1 cellular context compared by ENCODE assay signal in the genomic region with DNA sequence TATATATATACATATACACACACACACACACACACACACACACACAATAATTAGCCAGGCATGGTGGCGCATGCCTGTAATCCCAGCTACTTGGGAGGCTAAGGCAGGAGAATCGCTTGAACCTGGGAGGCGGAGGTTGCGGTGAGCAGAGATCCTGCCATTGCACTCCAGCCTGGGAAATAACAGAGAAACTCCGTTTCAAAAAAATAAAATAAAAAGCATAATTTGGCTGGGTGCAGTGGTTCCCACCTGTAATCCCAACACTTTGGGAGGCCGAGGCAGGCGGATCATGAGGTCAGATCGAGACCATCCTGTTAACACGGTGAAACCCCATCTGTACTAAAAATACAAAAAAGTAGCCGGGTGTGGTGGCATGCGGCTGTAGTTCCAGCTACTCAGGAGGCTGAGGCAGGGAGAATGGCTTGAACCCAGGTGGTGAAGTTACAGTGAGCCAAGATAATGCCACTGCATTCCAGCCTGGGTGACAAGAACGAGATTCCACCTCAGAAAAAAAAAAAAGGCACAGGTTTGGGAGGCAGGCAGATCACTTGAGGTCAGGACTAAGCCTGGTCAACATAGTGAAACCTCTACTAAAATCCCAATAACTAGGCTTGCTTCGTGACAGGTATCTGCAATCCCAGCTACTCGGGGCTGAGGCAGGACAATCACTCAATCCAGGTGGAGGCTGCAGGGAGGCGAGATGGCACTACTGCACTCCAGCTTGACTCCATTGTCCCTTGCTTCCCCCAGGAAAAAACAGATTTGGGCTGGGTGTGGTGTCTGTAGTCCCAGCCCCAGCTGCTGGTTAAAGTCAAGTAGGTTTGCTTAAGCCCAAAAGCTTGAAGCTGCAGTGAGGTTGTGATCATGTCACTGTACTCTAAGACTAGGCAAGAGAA.
TF ChIP-seq lines count a peak whose summit lies in the region.

No MANE protein-coding gene starts in this region.

TF ChIP-seq in K562, 482 proteins besides CTCF, POLR2A, EP300 and RAD21 (continued from another document and continues in another):
- TF ChIP-seq, protein P1, sequence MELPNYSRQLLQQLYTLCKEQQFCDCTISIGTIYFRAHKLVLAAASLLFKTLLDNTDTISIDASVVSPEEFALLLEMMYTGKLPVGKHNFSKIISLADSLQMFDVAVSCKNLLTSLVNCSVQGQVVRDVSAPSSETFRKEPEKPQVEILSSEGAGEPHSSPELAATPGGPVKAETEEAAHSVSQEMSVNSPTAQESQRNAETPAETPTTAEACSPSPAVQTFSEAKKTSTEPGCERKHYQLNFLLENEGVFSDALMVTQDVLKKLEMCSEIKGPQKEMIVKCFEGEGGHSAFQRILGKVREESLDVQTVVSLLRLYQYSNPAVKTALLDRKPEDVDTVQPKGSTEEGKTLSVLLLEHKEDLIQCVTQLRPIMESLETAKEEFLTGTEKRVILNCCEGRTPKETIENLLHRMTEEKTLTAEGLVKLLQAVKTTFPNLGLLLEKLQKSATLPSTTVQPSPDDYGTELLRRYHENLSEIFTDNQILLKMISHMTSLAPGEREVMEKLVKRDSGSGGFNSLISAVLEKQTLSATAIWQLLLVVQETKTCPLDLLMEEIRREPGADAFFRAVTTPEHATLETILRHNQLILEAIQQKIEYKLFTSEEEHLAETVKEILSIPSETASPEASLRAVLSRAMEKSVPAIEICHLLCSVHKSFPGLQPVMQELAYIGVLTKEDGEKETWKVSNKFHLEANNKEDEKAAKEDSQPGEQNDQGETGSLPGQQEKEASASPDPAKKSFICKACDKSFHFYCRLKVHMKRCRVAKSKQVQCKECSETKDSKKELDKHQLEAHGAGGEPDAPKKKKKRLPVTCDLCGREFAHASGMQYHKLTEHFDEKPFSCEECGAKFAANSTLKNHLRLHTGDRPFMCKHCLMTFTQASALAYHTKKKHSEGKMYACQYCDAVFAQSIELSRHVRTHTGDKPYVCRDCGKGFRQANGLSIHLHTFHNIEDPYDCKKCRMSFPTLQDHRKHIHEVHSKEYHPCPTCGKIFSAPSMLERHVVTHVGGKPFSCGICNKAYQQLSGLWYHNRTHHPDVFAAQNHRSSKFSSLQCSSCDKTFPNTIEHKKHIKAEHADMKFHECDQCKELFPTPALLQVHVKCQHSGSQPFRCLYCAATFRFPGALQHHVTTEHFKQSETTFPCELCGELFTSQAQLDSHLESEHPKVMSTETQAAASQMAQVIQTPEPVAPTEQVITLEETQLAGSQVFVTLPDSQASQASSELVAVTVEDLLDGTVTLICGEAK (IDR thresholded peaks at IDR 0.05): no peak
- TF ChIP-seq, protein P1 (CRISPR knock-in tag; IDR thresholded peaks at IDR 0.05): no peak
- TF ChIP-seq TFAP4 (CRISPR knock-in tag; IDR thresholded peaks at IDR 0.05; ENCODE audit: borderline replicate concordance): no peak; the same call in none of the 2 replicates
- TF ChIP-seq TEAD2 (tag; IDR thresholded peaks at IDR 0.05): no peak
- TF ChIP-seq THRA (IDR thresholded peaks at IDR 0.05): no peak
- TF ChIP-seq, protein P2, sequence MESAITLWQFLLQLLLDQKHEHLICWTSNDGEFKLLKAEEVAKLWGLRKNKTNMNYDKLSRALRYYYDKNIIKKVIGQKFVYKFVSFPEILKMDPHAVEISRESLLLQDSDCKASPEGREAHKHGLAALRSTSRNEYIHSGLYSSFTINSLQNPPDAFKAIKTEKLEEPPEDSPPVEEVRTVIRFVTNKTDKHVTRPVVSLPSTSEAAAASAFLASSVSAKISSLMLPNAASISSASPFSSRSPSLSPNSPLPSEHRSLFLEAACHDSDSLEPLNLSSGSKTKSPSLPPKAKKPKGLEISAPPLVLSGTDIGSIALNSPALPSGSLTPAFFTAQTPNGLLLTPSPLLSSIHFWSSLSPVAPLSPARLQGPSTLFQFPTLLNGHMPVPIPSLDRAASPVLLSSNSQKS (CRISPR knock-in tag; IDR thresholded peaks at IDR 0.05): no peak
- peak in 1 of 2 experiments; percentile 54; a peak in 2 of 4 replicates for TF ChIP-seq ARNT (IDR thresholded peaks at IDR 0.05)
- no peak for TF ChIP-seq TAF9B (IDR thresholded peaks at IDR 0.05; ENCODE audit: partially characterized antibody)
- no peak for TF ChIP-seq MAZ (CRISPR knock-in tag; conservative IDR thresholded peaks at IDR 0.05 in 1 of 2, IDR thresholded peaks at IDR 0.05 in 1 of 2)
- peak; percentile 90; the same call in 1 of the 2 replicates for TF ChIP-seq ZBED1 (IDR thresholded peaks at IDR 0.05)
- no peak for TF ChIP-seq MAFG (tag; conservative IDR thresholded peaks at IDR 0.05)
- no peak for TF ChIP-seq ZNF324 (CRISPR knock-in tag; IDR thresholded peaks at IDR 0.05)
- TF ChIP-seq, protein P3, sequence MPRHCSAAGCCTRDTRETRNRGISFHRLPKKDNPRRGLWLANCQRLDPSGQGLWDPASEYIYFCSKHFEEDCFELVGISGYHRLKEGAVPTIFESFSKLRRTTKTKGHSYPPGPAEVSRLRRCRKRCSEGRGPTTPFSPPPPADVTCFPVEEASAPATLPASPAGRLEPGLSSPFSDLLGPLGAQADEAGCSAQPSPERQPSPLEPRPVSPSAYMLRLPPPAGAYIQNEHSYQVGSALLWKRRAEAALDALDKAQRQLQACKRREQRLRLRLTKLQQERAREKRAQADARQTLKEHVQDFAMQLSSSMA (CRISPR knock-in tag; IDR thresholded peaks at IDR 0.05): no peak
- TF ChIP-seq CBX5 (IDR thresholded peaks at IDR 0.05; ENCODE audit: borderline replicate concordance, low read depth): no peak
- no peak for TF ChIP-seq ZNF668 (CRISPR knock-in tag; IDR thresholded peaks at IDR 0.05)
- no peak for TF ChIP-seq NCOA1 (IDR thresholded peaks at IDR 0.05; ENCODE audit: low read depth)
- TF ChIP-seq HSF4 (CRISPR knock-in tag; IDR thresholded peaks at IDR 0.05; ENCODE audit: borderline replicate concordance): no peak
- TF ChIP-seq ELF1 (tag; IDR thresholded peaks at IDR 0.05): no peak
- no peak for TF ChIP-seq NONO (IDR thresholded peaks at IDR 0.05; ENCODE audit: low read depth in 2 of 2, low read length in 1 of 2)
- TF ChIP-seq ARID3A (IDR thresholded peaks at IDR 0.05; ENCODE audit: borderline replicate concordance, low read depth, low read length): peak; percentile 31; the same call in 1 of the 2 replicates
- TF ChIP-seq BRD4 (IDR thresholded peaks at IDR 0.05): no peak
- TF ChIP-seq, protein P4, sequence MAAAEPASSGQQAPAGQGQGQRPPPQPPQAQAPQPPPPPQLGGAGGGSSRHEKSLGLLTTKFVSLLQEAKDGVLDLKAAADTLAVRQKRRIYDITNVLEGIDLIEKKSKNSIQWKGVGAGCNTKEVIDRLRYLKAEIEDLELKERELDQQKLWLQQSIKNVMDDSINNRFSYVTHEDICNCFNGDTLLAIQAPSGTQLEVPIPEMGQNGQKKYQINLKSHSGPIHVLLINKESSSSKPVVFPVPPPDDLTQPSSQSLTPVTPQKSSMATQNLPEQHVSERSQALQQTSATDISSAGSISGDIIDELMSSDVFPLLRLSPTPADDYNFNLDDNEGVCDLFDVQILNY (CRISPR knock-in tag; IDR thresholded peaks at IDR 0.05): no peak; the same call in 1 of the 2 replicates
- no peak for TF ChIP-seq CXXC5 (CRISPR knock-in tag; IDR thresholded peaks at IDR 0.05)
- no peak for TF ChIP-seq MLX (CRISPR knock-in tag; conservative IDR thresholded peaks at IDR 0.05)
- no peak for TF ChIP-seq DPF2 (IDR thresholded peaks at IDR 0.05)
- no peak for TF ChIP-seq NBN (IDR thresholded peaks at IDR 0.05; ENCODE audit: low read depth)
- TF ChIP-seq ZNF586 (CRISPR knock-in tag; conservative IDR thresholded peaks at IDR 0.05): no peak
- TF ChIP-seq, protein P5, sequence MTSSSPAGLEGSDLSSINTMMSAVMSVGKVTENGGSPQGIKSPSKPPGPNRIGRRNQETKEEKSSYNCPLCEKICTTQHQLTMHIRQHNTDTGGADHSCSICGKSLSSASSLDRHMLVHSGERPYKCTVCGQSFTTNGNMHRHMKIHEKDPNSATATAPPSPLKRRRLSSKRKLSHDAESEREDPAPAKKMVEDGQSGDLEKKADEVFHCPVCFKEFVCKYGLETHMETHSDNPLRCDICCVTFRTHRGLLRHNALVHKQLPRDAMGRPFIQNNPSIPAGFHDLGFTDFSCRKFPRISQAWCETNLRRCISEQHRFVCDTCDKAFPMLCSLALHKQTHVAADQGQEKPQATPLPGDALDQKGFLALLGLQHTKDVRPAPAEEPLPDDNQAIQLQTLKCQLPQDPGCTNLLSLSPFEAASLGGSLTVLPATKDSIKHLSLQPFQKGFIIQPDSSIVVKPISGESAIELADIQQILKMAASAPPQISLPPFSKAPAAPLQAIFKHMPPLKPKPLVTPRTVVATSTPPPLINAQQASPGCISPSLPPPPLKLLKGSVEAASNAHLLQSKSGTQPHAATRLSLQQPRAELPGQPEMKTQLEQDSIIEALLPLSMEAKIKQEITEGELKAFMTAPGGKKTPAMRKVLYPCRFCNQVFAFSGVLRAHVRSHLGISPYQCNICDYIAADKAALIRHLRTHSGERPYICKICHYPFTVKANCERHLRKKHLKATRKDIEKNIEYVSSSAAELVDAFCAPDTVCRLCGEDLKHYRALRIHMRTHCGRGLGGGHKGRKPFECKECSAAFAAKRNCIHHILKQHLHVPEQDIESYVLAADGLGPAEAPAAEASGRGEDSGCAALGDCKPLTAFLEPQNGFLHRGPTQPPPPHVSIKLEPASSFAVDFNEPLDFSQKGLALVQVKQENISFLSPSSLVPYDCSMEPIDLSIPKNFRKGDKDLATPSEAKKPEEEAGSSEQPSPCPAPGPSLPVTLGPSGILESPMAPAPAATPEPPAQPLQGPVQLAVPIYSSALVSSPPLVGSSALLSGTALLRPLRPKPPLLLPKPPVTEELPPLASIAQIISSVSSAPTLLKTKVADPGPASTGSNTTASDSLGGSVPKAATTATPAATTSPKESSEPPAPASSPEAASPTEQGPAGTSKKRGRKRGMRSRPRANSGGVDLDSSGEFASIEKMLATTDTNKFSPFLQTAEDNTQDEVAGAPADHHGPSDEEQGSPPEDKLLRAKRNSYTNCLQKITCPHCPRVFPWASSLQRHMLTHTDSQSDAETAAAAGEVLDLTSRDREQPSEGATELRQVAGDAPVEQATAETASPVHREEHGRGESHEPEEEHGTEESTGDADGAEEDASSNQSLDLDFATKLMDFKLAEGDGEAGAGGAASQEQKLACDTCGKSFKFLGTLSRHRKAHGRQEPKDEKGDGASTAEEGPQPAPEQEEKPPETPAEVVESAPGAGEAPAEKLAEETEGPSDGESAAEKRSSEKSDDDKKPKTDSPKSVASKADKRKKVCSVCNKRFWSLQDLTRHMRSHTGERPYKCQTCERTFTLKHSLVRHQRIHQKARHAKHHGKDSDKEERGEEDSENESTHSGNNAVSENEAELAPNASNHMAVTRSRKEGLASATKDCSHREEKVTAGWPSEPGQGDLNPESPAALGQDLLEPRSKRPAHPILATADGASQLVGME (CRISPR knock-in tag; IDR thresholded peaks at IDR 0.05): no peak
- no peak; the same call in 1 of the 2 replicates for TF ChIP-seq MBD2 (IDR thresholded peaks at IDR 0.05; ENCODE audit: borderline replicate concordance, low read depth)
- TF ChIP-seq DIDO1 (tag; IDR thresholded peaks at IDR 0.05; ENCODE audit: low read depth): no peak
